In genomic region chr1:93909146-93910050, GRCh38 we compare ENCODE assay signal across 1 cellular context.
TF ChIP-seq lines count a peak whose summit lies in the region.

TSS of gene GCLM (minus strand) at chr1:93909430. CDS start at chr1:93909163, 267 bp downstream.

TF ChIP-seq in K562, 482 proteins besides CTCF, POLR2A, EP300 and RAD21 (continued from another document and continues in another):
- TF ChIP-seq ZNF253 (CRISPR knock-in tag; conservative IDR thresholded peaks at IDR 0.05) (no peak), ELK1 (CRISPR knock-in tag; IDR thresholded peaks at IDR 0.05) (no peak), FOXA1 (IDR thresholded peaks at IDR 0.05; ENCODE audit: borderline replicate concordance) (no peak), HDAC8 (tag; IDR thresholded peaks at IDR 0.05) (no peak), ZBTB9 (CRISPR knock-in tag; IDR thresholded peaks at IDR 0.05) (no peak), SP1 (CRISPR knock-in tag; IDR thresholded peaks at IDR 0.05) (peak; percentile 70), LEF1 (IDR thresholded peaks at IDR 0.05) (no peak), SNRNP70 (optimal IDR thresholded peaks at IDR 0.05; ENCODE audit: low read depth, low read length) (no peak), ZFP91 (CRISPR knock-in tag; IDR thresholded peaks at IDR 0.05) (no peak), TCF7L2 (IDR thresholded peaks at IDR 0.05; ENCODE audit: low read depth, low read length) (no peak), ZNF696 (CRISPR knock-in tag; conservative IDR thresholded peaks at IDR 0.05) (no peak), HNRNPUL1 (IDR thresholded peaks at IDR 0.05; ENCODE audit: low read length) (no peak), MEF2D (tag; conservative IDR thresholded peaks at IDR 0.05; ENCODE audit: low read depth) (no peak), KAT8 (IDR thresholded peaks at IDR 0.05; ENCODE audit: low read depth) (no peak), CXXC5 (CRISPR knock-in tag; IDR thresholded peaks at IDR 0.05) (peak; percentile 99), RBBP5 (IDR thresholded peaks at IDR 0.05; ENCODE audit: borderline replicate concordance, insufficient read depth, low read length, poor library complexity, severe bottlenecking) (peak; percentile 83), ZNF449 (CRISPR knock-in tag; IDR thresholded peaks at IDR 0.05) (no peak), CC2D1A (IDR thresholded peaks at IDR 0.05) (no peak), ELF1 (tag; IDR thresholded peaks at IDR 0.05) (peak; percentile 80), ZFP36 (IDR thresholded peaks at IDR 0.05; ENCODE audit: low read depth, low read length, partially characterized antibody) (peak; percentile 5), ZNF398 (CRISPR knock-in tag; IDR thresholded peaks at IDR 0.05) (no peak), ZNF395 (CRISPR knock-in tag; IDR thresholded peaks at IDR 0.05) (0 out of 2 replicates have a peak, but pooled peaks have one; percentile 69), SREBF1 (IDR thresholded peaks at IDR 0.05; ENCODE audit: borderline replicate concordance, low read depth, low read length) (no peak), NR2C2 (CRISPR knock-in tag; IDR thresholded peaks at IDR 0.05) (peak; percentile 69; the same call in 1 of the 2 replicates), NR2C2 (tag; IDR thresholded peaks at IDR 0.05) (peak; percentile 50; the same call in 1 of the 2 replicates), HDAC3 (IDR thresholded peaks at IDR 0.05; ENCODE audit: borderline replicate concordance, partially characterized antibody) (no peak), FOSL1 (tag; conservative IDR thresholded peaks at IDR 0.05) (peak; percentile 96), HIVEP1 (CRISPR knock-in tag; IDR thresholded peaks at IDR 0.05) (no peak), DLX4 (CRISPR knock-in tag; IDR thresholded peaks at IDR 0.05) (no peak), ZNF318 (IDR thresholded peaks at IDR 0.05; ENCODE audit: borderline replicate concordance in 1 of 2, low read depth in 1 of 2) (no peak), MCM2 (IDR thresholded peaks at IDR 0.05; ENCODE audit: low read depth) (no peak), MXI1 (IDR thresholded peaks at IDR 0.05; ENCODE audit: low read depth, low read length) (no peak), MAFG (tag; conservative IDR thresholded peaks at IDR 0.05) (peak; percentile 98), REST (CRISPR knock-in tag; IDR thresholded peaks at IDR 0.05; ENCODE audit: low read depth) (no peak), NCOA1 (IDR thresholded peaks at IDR 0.05; ENCODE audit: low read depth) (no peak), IFI16 (CRISPR knock-in tag; IDR thresholded peaks at IDR 0.05) (no peak), SETDB1 (IDR thresholded peaks at IDR 0.05; ENCODE audit: low read length) (no peak), PHF8 (IDR thresholded peaks at IDR 0.05; ENCODE audit: borderline replicate concordance, low read length) (peak; percentile 72; the same call in 1 of the 2 replicates), CREB3 (tag; conservative IDR thresholded peaks at IDR 0.05; ENCODE audit: low read depth) (no peak)
